ENCODE assay signal across 8 cellular contexts in genomic region chr17:81398170-81398854, GRCh38. TPM values are rescaled to one million over a fixed set of nuclear protein-coding genes. Genes with fewer than 3 reads are reported as not detected.
DNase-seq lines count a peak whose midpoint lies in the region; ATAC-seq and TF ChIP-seq lines count a peak whose summit lies in the region.

No MANE protein-coding gene starts in this region.

- 1% methylated on average over 25 of the region's 49 CpGs for WGBS in mammary epithelial cell (ENCODE audit: low coverage, missing lambda C conversion rate)

- H3K4me1 Mint-ChIP-seq in memory B cell = peaks cover 8% of the 10 kb centered on the region

- peak; percentile 66 to 76 for DNase-seq in Kasumi-1 (lab: John Stamatoyannopoulos, UW)
- peak; percentile 56 for DNase-seq in mammary epithelial cell
- DNase-seq in memory B cell (ENCODE audit: low spot score in 2 of 2) = no peak
- DNase-seq in uterus = no peak
- DNase-seq in NCI-H2029 (lab: John Stamatoyannopoulos, UW) = no peak

- H3K9me3 Mint-ChIP-seq in memory B cell = no peaks in the 10 kb centered on the region

- H3K27ac Mint-ChIP-seq in memory B cell = peak overlapping the region; percentile 88

- H3K9me3 ChIP-seq in mammary epithelial cell (replicated peaks; ENCODE audit: insufficient read depth, low read length) (no peaks in the 10 kb centered on the region), uterus (no peaks in the 10 kb centered on the region)

- dilution Hi-C loops in mammary epithelial cell (cut with HindIII; ENCODE audit: low sequenced_read_pairs) = no loop called here

- ATAC-seq in memory B cell (ENCODE audit: low read depth) (no peak), HG02885 (IDR thresholded peaks at IDR 0.05; ENCODE audit: poor library complexity, unreplicated experiment) (no peak), GM19455 (IDR thresholded peaks at IDR 0.05; ENCODE audit: unreplicated experiment) (no peak)

- H3K4me3 ChIP-seq in ACC112 (ENCODE audit: low read depth, low read length) = peak overlapping the region; percentile 87
- peak overlapping the region; percentile 76 to 83 (median 81) for H3K4me3 ChIP-seq in mammary epithelial cell (replicated peaks in 1 of 3; ENCODE audit: insufficient read depth in 1 of 3, low read depth in 2 of 3, low read length in 3 of 3)
- peak overlapping the region; percentile 52 to 63 for H3K4me3 ChIP-seq in uterus

- H3K4me2 ChIP-seq in mammary epithelial cell (ENCODE audit: insufficient read depth, low read depth, low read length) = peak overlapping the region; percentile 100

- no peak for TF ChIP-seq POLR2A in uterus (IDR thresholded peaks at IDR 0.05)

- H3K36me3 ChIP-seq in ACC112 (ENCODE audit: insufficient read depth, low read length) (no peaks in the 10 kb centered on the region), mammary epithelial cell (ENCODE audit: insufficient read depth, low read length) (no peaks in the 10 kb centered on the region), uterus (no peaks in the 10 kb centered on the region)

- no peaks in the 10 kb centered on the region for H4K20me1 ChIP-seq in mammary epithelial cell (ENCODE audit: insufficient read depth, low read length)

- TF ChIP-seq CTCF in mammary epithelial cell (conservative IDR thresholded peaks at IDR 0.05 in 1 of 2, IDR thresholded peaks at IDR 0.05 in 1 of 2; ENCODE audit: extremely low read depth in 1 of 2, insufficient read depth in 1 of 2, low read depth in 1 of 2, low read length in 2 of 2) (no peak), uterus (IDR thresholded peaks at IDR 0.05) (no peak)

- H3K27me3 ChIP-seq in ACC112 (ENCODE audit: insufficient read depth, low read length) (no peaks in the 10 kb centered on the region), mammary epithelial cell (ENCODE audit: insufficient read depth, low read length) (no peaks in the 10 kb centered on the region), uterus (no peaks in the 10 kb centered on the region)

- peaks cover 37% of the 10 kb centered on the region for H3K4me1 ChIP-seq in ACC112 (ENCODE audit: control insufficient read depth, insufficient read depth, low read length, unreplicated experiment)
- H3K4me1 ChIP-seq in mammary epithelial cell (ENCODE audit: insufficient read depth, low read length) = peaks cover 33% of the 10 kb centered on the region
- peaks cover 0 to 22% of the 10 kb centered on the region in 2 donors for H3K4me1 ChIP-seq in uterus

- peak overlapping the region; percentile 80 for H3K27ac ChIP-seq in ACC112 (ENCODE audit: low read depth, low read length)
- peak overlapping the region; percentile 72 for H3K27ac ChIP-seq in mammary epithelial cell (ENCODE audit: insufficient read depth, low read depth, low read length)
- H3K27ac ChIP-seq in uterus = peak overlapping the region; percentile 97

- H2AFZ ChIP-seq in ACC112 (ENCODE audit: low read length, unreplicated experiment) (peak overlapping the region; percentile 34), mammary epithelial cell (ENCODE audit: low read depth, low read length) (peak overlapping the region; percentile 91)

- H3K4me3 Mint-ChIP-seq in memory B cell = peak overlapping the region; percentile 92

- no TSS peak for BruUV-seq in mammary epithelial cell (replicated peaks; lab: Mats Ljungman, UMichigan)

- in situ Hi-C loops in mammary epithelial cell (cut with MboI; ENCODE audit: low sequenced_read_pairs in 2 of 2) = loop anchor here in 1 of 2 donors (5.0 to 10.0 kb wide), 2 partner anchors 86 to 114 kb away; partner anchors contain the start of gene ACTG1

- CTCF ChIA-PET in mammary epithelial cell (lab: Charles Lee; ENCODE audit: low non-redundant PET) = interaction anchor here (0.6 kb wide), 1 partner anchor 356 kb away, joined by 3 read pairs; no protein-coding TSS in a partner anchor

- H3K36me3 Mint-ChIP-seq in memory B cell = peaks cover 2% of the 10 kb centered on the region

- intact Hi-C loops in mammary epithelial cell (cut with micrococcal nuclease) (loop anchor here (2.0 kb wide), 1 partner anchor 146 kb away; no protein-coding TSS in a partner anchor), uterus (cut with DNase I; ENCODE audit: low total_unique reads) (loop anchor here (5.0 kb wide), 2 partner anchors 89 to 114 kb away; partner anchors contain the start of gene ACTG1)

- peak overlapping the region; percentile 80 for H3K9ac ChIP-seq in mammary epithelial cell (ENCODE audit: insufficient read depth, low read length)

- H3K79me2 ChIP-seq in ACC112 (ENCODE audit: control insufficient read depth, insufficient read depth, low read length, unreplicated experiment) (peaks cover 72% of the 10 kb centered on the region), mammary epithelial cell (ENCODE audit: insufficient read depth, low read length) (peaks cover 51% of the 10 kb centered on the region)

- H3K27me3 Mint-ChIP-seq in memory B cell = peaks cover 21% of the 10 kb centered on the region

RNA-seq across cellular contexts. Expression of gene BAHCC1, which starts 3.1 kb away (rescaled TPM):
- 1 to 10 TPM; 2.2 to 9.1 TPM for total RNA-seq in mammary epithelial cell
- polyA plus RNA-seq in mammary epithelial cell = 1.6 TPM
- 0.67 TPM for polyA minus RNA-seq in mammary epithelial cell
- 10 to 100 TPM in 2 of 4 donors, 1 to 10 TPM in 2; 1.5 to 34.1 (median 8.5) TPM for total RNA-seq in uterus

Comparison
In these comparisons a context has a peak if more than half of its experiments do, and no peak if none do; other contexts are left out.
1. DNase-seq: peak in Kasumi-1 (2 of 2) and mammary epithelial cell (single experiment); none in memory B cell (0 of 2), uterus (0 of 2) and NCI-H2029 (single experiment).
2. Peak in every context shown above with its lines, with median percentiles within 50 percentile points of each other: H3K27ac ChIP-seq and H3K4me3 ChIP-seq.